ENCODE assay signal across 7 cellular contexts in genomic region chr14:67517083-67517482, GRCh38. TPM values are rescaled to one million over a fixed set of nuclear protein-coding genes. Genes with fewer than 3 reads are reported as not detected.
DNase-seq lines count a peak whose midpoint lies in the region; ATAC-seq and TF ChIP-seq lines count a peak whose summit lies in the region.

No MANE protein-coding gene starts in this region.

- peaks cover 18% of the 10 kb centered on the region for H3K4me1 Mint-ChIP-seq in GM23338

- no peaks in the 10 kb centered on the region; the same call in 1 of the 2 replicates for H4K20me1 ChIP-seq in GM23338 (replicated peaks; ENCODE audit: insufficient read depth)

- intact Hi-C loops in left ventricle myocardium superior (cut with micrococcal nuclease), result no loop called here
- intact Hi-C loops in psoas muscle (cut with DNase I), result no loop called here
- intact Hi-C loops in ascending aorta (cut with DNase I), result no loop called here

- H3K9me3 ChIP-seq in psoas muscle (no peaks in the 10 kb centered on the region), ascending aorta (no peaks in the 10 kb centered on the region)

- ATAC-seq in GM23338, result peak; percentile 53
- ATAC-seq in left ventricle myocardium superior, result peak; percentile 74
- peak in 3 of 4 donors; percentile 41 to 69 (median 64) for ATAC-seq in psoas muscle
- ATAC-seq in HG03095 (IDR thresholded peaks at IDR 0.05; ENCODE audit: unreplicated experiment), result no peak

- no peaks in the 10 kb centered on the region for H3K9me2 ChIP-seq in GM23338 (ENCODE audit: insufficient read depth)

- H2AFZ ChIP-seq in GM23338, result no peak overlapping the region

- 18 to 23% (median 20%) methylated on average over 12 of the region's 12 CpGs for WGBS in psoas muscle, 3 donors

- no peaks in the 10 kb centered on the region for H3K9me3 Mint-ChIP-seq in GM23338

- H3K79me2 ChIP-seq in GM23338 (replicated peaks; ENCODE audit: insufficient read depth), result no peaks in the 10 kb centered on the region

- 0 out of 2 replicates have a peak, but pooled peaks cover 3% of the 10 kb centered on the region for H3F3A ChIP-seq in GM23338 (replicated peaks; ENCODE audit: low read depth)

- DNase-seq in GM23338 (ENCODE audit: low spot score), result peak; percentile 73
- peak in 49 of 58 donors; percentile 7 to 78 (median 50) for DNase-seq in anterior cingulate cortex (lab: John Stamatoyannopoulos, UW)
- peak; percentile 69 for DNase-seq in left ventricle myocardium superior
- DNase-seq in psoas muscle, result no peak
- DNase-seq in ascending aorta (ENCODE audit: low spot score in 2 of 2), result no peak
- DNase-seq in activated effector memory CD4-positive, alpha-beta T cell treated with anti-CD3 and anti-CD28 coated beads, Interleukin-2, amount 50 U/mL, for 16 hours, result no peak

- TF ChIP-seq CTCF in GM23338 (conservative IDR thresholded peaks at IDR 0.05; ENCODE audit: low read depth in 2 of 2) (peak; percentile 34 to 64), psoas muscle (IDR thresholded peaks at IDR 0.05) (no peak), ascending aorta (IDR thresholded peaks at IDR 0.05) (peak in 1 of 3 experiments; percentile 15)

- no peaks in the 10 kb centered on the region for H3K36me3 Mint-ChIP-seq in GM23338 (ENCODE audit: low read depth)

- H3K27ac ChIP-seq in GM23338 (ENCODE audit: low read depth) (no peak overlapping the region), psoas muscle (no peak overlapping the region), ascending aorta (no peak overlapping the region)

- no peak overlapping the region for H3K27ac Mint-ChIP-seq in GM23338

- no peaks in the 10 kb centered on the region for H3K36me3 ChIP-seq in GM23338 (ENCODE audit: insufficient read depth)
- H3K36me3 ChIP-seq in psoas muscle (ENCODE audit: insufficient read depth in 1 of 2, low read depth in 1 of 2), result no peaks in the 10 kb centered on the region
- no peaks in the 10 kb centered on the region for H3K36me3 ChIP-seq in ascending aorta

- H3K4me3 ChIP-seq in GM23338 (no peak overlapping the region), psoas muscle (no peak overlapping the region), ascending aorta (no peak overlapping the region)

- H3K4me2 ChIP-seq in GM23338, result no peak overlapping the region

- H3K27me3 Mint-ChIP-seq in GM23338 (ENCODE audit: insufficient read depth, low read depth, poor library complexity), result peaks cover 33% of the 10 kb centered on the region

- H3K4me3 Mint-ChIP-seq in GM23338, result no peak overlapping the region

- H3K27me3 ChIP-seq in GM23338 (ENCODE audit: insufficient read depth), result peaks cover 55% of the 10 kb centered on the region
- peaks cover 0 to 1% (median 0%) of the 10 kb centered on the region in 3 donors for H3K27me3 ChIP-seq in psoas muscle (ENCODE audit: insufficient read depth in 3 of 3, low read length in 2 of 3)
- H3K27me3 ChIP-seq in ascending aorta, result no peaks in the 10 kb centered on the region

- no peaks in the 10 kb centered on the region; the same call in 1 of the 2 replicates for H3K4me1 ChIP-seq in GM23338 (ENCODE audit: insufficient read depth)
- no peaks in the 10 kb centered on the region for H3K4me1 ChIP-seq in psoas muscle
- H3K4me1 ChIP-seq in ascending aorta, result peaks cover 0 to 6% of the 10 kb centered on the region in 2 donors

TF ChIP-seq in GM23338, 12 proteins besides CTCF, POLR2A, EP300 and RAD21 (continues in another document):
- TF ChIP-seq, protein P1, sequence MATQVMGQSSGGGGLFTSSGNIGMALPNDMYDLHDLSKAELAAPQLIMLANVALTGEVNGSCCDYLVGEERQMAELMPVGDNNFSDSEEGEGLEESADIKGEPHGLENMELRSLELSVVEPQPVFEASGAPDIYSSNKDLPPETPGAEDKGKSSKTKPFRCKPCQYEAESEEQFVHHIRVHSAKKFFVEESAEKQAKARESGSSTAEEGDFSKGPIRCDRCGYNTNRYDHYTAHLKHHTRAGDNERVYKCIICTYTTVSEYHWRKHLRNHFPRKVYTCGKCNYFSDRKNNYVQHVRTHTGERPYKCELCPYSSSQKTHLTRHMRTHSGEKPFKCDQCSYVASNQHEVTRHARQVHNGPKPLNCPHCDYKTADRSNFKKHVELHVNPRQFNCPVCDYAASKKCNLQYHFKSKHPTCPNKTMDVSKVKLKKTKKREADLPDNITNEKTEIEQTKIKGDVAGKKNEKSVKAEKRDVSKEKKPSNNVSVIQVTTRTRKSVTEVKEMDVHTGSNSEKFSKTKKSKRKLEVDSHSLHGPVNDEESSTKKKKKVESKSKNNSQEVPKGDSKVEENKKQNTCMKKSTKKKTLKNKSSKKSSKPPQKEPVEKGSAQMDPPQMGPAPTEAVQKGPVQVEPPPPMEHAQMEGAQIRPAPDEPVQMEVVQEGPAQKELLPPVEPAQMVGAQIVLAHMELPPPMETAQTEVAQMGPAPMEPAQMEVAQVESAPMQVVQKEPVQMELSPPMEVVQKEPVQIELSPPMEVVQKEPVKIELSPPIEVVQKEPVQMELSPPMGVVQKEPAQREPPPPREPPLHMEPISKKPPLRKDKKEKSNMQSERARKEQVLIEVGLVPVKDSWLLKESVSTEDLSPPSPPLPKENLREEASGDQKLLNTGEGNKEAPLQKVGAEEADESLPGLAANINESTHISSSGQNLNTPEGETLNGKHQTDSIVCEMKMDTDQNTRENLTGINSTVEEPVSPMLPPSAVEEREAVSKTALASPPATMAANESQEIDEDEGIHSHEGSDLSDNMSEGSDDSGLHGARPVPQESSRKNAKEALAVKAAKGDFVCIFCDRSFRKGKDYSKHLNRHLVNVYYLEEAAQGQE (IDR thresholded peaks at IDR 0.05; ENCODE audit: unreplicated experiment), result no peak
- TF ChIP-seq ZNF114 (CRISPR knock-in tag; IDR thresholded peaks at IDR 0.05) (no peak), POLR2AphosphoS5 (IDR thresholded peaks at IDR 0.05; ENCODE audit: low read depth) (no peak), ZNF462 (CRISPR knock-in tag; IDR thresholded peaks at IDR 0.05) (no peak)

RNA-seq across cellular contexts. Expression of gene PLEKHH1, which starts 16.0 kb away (rescaled TPM):
- 30.6 and 33.9 TPM in 2 replicates for total RNA-seq in GM23338 (2014; rRNA removed; shearing (Covaris generic))
- polyA plus RNA-seq in GM23338 (2016; fragmentation: Nextera tagmentation; extraction: Ambion mirVana), result 14.7 and 15.4 TPM in 2 replicates
- 5.5 TPM for total RNA-seq in left ventricle myocardium superior
- total RNA-seq in psoas muscle, result 1 to 10 TPM; 1.1 to 4.5 (median 2.5) TPM
- 1 to 10 TPM; 1.4 to 3.4 (median 2.5) TPM for polyA plus RNA-seq in psoas muscle
- 15.0 TPM for total RNA-seq in ascending aorta

RNA-seq across cellular contexts. Expression of gene TMEM229B, which starts 28.6 kb away (rescaled TPM):
- 1.6 and 2.4 TPM in 2 replicates for total RNA-seq in GM23338 (2014; rRNA removed; shearing (Covaris generic))
- 0.42 TPM in 1 of 2 replicates, not detected in the other for polyA plus RNA-seq in GM23338 (2016; fragmentation: Nextera tagmentation; extraction: Ambion mirVana)
- total RNA-seq in left ventricle myocardium superior, result 2.2 TPM
- 1 to 10 TPM in 1 of 4 donors, under 1 TPM in 3; 0.46 to 1.2 (median 0.72) TPM for total RNA-seq in psoas muscle
- polyA plus RNA-seq in psoas muscle, result under 1 TPM; 0.14 to 0.52 (median 0.48) TPM
- 5.5 TPM for total RNA-seq in ascending aorta

Comparison
In these comparisons a context has a peak if more than half of its experiments do, and no peak if none do; other contexts are left out.
1. DNase-seq: peak in GM23338 (single experiment), anterior cingulate cortex (49 of 58) and left ventricle myocardium superior (single experiment); none in psoas muscle (0 of 2), ascending aorta (0 of 2) and activated effector memory CD4-positive, alpha-beta T cell treated with anti-CD3 and anti-CD28 coated beads, Interleukin-2, amount 50 U/mL, for 16 hours (single experiment).